ENCODE assay signal across 23 cellular contexts in genomic region chr18:41996020-41996419, GRCh38.
"Had no signal": no experiment of that assay in that cellular context is flagged by ENCODE, and none has a peak within 500 bp of the region (broad histone marks: within the 10 kb centered on the region; RNA-seq: fewer than 3 reads in every experiment).

No MANE protein-coding gene starts in this region.

- H3K27me3 ChIP-seq: dorsolateral prefrontal cortex, gastrocnemius medialis, spleen, testis, tibial artery had no signal

- H3K4me1 ChIP-seq: gastrocnemius medialis, lower lobe of right lung, psoas muscle, testis, tibial artery had no signal

- FAIRE-seq: keratinocyte had no signal

- DNase-seq: dorsolateral prefrontal cortex; effector CD4-positive, alpha-beta T cell; foreskin fibroblast; gastrocnemius medialis; head of caudate nucleus; left ventricle myocardium superior; lower lobe of right lung; naive thymus-derived CD8-positive, alpha-beta T cell; nephron progenitor cell; nucleus accumbens; posterior cingulate gyrus; psoas muscle; right cardiac atrium; spleen; stimulated activated CD4-positive, alpha-beta T cell treated with anti-CD3 and anti-CD28 coated beads, Interleukin-4, amount 100 ng/mL, for 4 hours; stimulated activated naive CD8-positive, alpha-beta T cell treated with anti-CD3 and anti-CD28 coated beads, Interleukin-15, Interleukin-2, amounts not matched to agents 100 U/mL and 50 U/mL, for 24 hours; substantia nigra; testis; tibial artery had no signal

- H3K4me3 ChIP-seq: dorsolateral prefrontal cortex, gastrocnemius medialis, lower lobe of right lung, psoas muscle, skin epidermis, spleen, testis, tibial artery had no signal

- ATAC-seq: esophagus mucosa; gastrocnemius medialis; left ventricle myocardium superior; lower lobe of right lung; naive thymus-derived CD8-positive, alpha-beta T cell; psoas muscle; right cardiac atrium; stimulated activated memory B cell treated with anti-CD40 and anti-IgM and Interleukin-4, amounts not matched to agents 10 μg/mL and 1 μg/mL and 100 μg/mL, for 72 hours; stimulated activated naive CD8-positive, alpha-beta T cell treated with anti-CD3 and anti-CD28 coated beads, Interleukin-15, Interleukin-2, amounts not matched to agents 100 U/mL and 50 U/mL, for 24 hours had no signal

- H3K9me3 ChIP-seq: gastrocnemius medialis, lower lobe of right lung, psoas muscle, spleen, testis, tibial artery had no signal

- H3K27ac ChIP-seq: dorsolateral prefrontal cortex, gastrocnemius medialis, lower lobe of right lung, psoas muscle, skin epidermis, spleen, testis, tibial artery had no signal
